Comparison of ENCODE assay signal across 15 cellular contexts in the genomic region with DNA sequence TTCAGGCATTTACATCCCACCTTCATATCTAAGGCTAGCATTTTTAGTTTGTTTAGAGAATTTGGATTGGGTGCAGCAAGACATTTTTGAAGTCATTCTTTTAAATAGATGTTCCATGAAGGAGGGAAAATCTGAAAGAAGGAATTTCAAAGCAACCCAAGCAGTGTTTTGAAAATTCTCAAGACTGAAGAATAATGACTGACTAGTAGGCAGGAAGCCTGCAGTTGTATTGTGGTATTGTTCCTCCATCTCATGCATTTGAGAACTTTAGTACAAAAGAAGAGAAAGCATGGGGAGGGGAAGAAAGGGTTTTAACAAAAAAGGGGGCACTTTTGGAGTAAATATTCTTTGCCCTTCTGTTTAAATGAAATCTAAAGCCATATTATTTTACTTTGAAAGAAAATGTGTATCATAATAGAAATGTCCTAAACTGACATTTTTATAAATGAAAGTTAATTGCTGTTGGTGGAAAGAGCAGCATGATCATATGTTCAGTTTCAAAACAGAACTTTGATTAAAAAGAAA. TPM values are rescaled to one million over a fixed set of nuclear protein-coding genes. Genes with fewer than 3 reads are reported as not detected.
DNase-seq lines count a peak whose midpoint lies in the region; ATAC-seq and TF ChIP-seq lines count a peak whose summit lies in the region.
"Had no signal": no experiment of that assay in that cellular context is flagged by ENCODE, and none has a peak within 500 bp of the region (broad histone marks: within the 10 kb centered on the region; RNA-seq: fewer than 3 reads in every experiment).

No MANE protein-coding gene starts in this region.

- peak overlapping the region; percentile 12; the same call in 1 of the 2 replicates for H3K9ac ChIP-seq in iPS-20b (ENCODE audit: low read depth, low read length)

- DNase-seq in CD4-positive, alpha-beta memory T cell = no peak
- DNase-seq in GM23338 (ENCODE audit: low spot score) = no peak
- DNase-seq in activated CD4-positive, alpha-beta memory T cell treated with anti-CD3 and anti-CD28 coated beads for 36 hours = no peak
- DNase-seq in NCI-H1417 (lab: John Stamatoyannopoulos, UW) = no peak
- no peak for DNase-seq in activated effector memory CD4-positive, alpha-beta T cell treated with Interleukin-2 at 50 U/mL for 16 hours
- no peak for DNase-seq in LoVo (ENCODE audit: low spot score)
- DNase-seq: activated CD8-positive, alpha-beta memory T cell treated with anti-CD3 and anti-CD28 coated beads, Interleukin-2, amount 50 U/mL, for 48 hours; GOT3; left ventricle myocardium superior; NCI-H187 treated with DMSO at 0.1 percent for 48 hours; NCI-H526; RPMI8226 had no signal

- peak overlapping the region in 5 of 8 donors; percentile 18 to 81 (median 33) for H3K4me3 Mint-ChIP-seq in CD4-positive, alpha-beta memory T cell
- H3K4me3 Mint-ChIP-seq in GM23338 = no peak overlapping the region
- peak overlapping the region; percentile 43 for H3K4me3 Mint-ChIP-seq in activated CD4-positive, alpha-beta memory T cell treated with anti-CD3 and anti-CD28 coated beads for 36 hours
- H3K4me3 Mint-ChIP-seq: dendritic cell treated with granulocyte-macrophage colony-stimulating factor and Interleukin-4, amounts not matched to agents 40 ng/mL and 50 ng/mL, for 4 days had no signal

- no peaks in the 10 kb centered on the region for H3K27me3 ChIP-seq in CD4-positive, alpha-beta memory T cell (ENCODE audit: insufficient read depth, low read length)
- H3K27me3 ChIP-seq in GM23338 (ENCODE audit: insufficient read depth) (no peaks in the 10 kb centered on the region), iPS-20b (ENCODE audit: insufficient read depth, low read length) (no peaks in the 10 kb centered on the region)
- H3K27me3 ChIP-seq: neutrophil had no signal

- peak overlapping the region in 5 of 7 donors; percentile 3 to 75 (median 25) for H3K27ac Mint-ChIP-seq in CD4-positive, alpha-beta memory T cell
- H3K27ac Mint-ChIP-seq in GM23338 = no peak overlapping the region; the same call in 1 of the 2 replicates
- H3K27ac Mint-ChIP-seq in activated CD4-positive, alpha-beta memory T cell treated with anti-CD3 and anti-CD28 coated beads for 36 hours = peak overlapping the region; percentile 69
- H3K27ac Mint-ChIP-seq: dendritic cell treated with granulocyte-macrophage colony-stimulating factor and Interleukin-4, amounts not matched to agents 40 ng/mL and 50 ng/mL, for 4 days had no signal

- no peak for TF ChIP-seq CTCF in GM23338 (conservative IDR thresholded peaks at IDR 0.05; ENCODE audit: low read depth in 2 of 2)

- CTCF ChIA-PET in CD4-positive, alpha-beta memory T cell (lab: Charles Lee; ENCODE audit: partially characterized antibody) = interaction anchor here (1.0 to 1.3 kb wide), 2 partner anchors 20 to 112 kb away, joined by 3 to 5 read pairs; no protein-coding TSS in a partner anchor
- CTCF ChIA-PET in activated CD4-positive, alpha-beta memory T cell treated with anti-CD3 and anti-CD28 coated beads for 36 hours (lab: Charles Lee) = interaction anchor here (2.1 to 2.8 kb wide), 2 partner anchors 113 to 235 kb away, joined by 11 to 12 read pairs; no protein-coding TSS in a partner anchor

- H3K36me3 Mint-ChIP-seq in CD4-positive, alpha-beta memory T cell = peaks cover 3 to 19% of the 10 kb centered on the region in 2 donors
- H3K36me3 Mint-ChIP-seq in GM23338 (ENCODE audit: low read depth) = no peaks in the 10 kb centered on the region
- peaks cover 19% of the 10 kb centered on the region for H3K36me3 Mint-ChIP-seq in activated CD4-positive, alpha-beta memory T cell treated with anti-CD3 and anti-CD28 coated beads for 36 hours

- H3K9me3 ChIP-seq in CD4-positive, alpha-beta memory T cell (ENCODE audit: control insufficient read depth in 1 of 2, low read length in 2 of 2) = no peaks in the 10 kb centered on the region
- H3K9me3 ChIP-seq in iPS-20b (ENCODE audit: insufficient read depth, low read depth, low read length) = no peaks in the 10 kb centered on the region
- H3K9me3 ChIP-seq: neutrophil had no signal

- H3K79me2 ChIP-seq in GM23338 (replicated peaks; ENCODE audit: insufficient read depth) = peaks cover 99% of the 10 kb centered on the region

- no peak overlapping the region for H2AFZ ChIP-seq in GM23338

- peak overlapping the region; percentile 10; the same call in 1 of the 2 replicates for H3K4me2 ChIP-seq in GM23338

- peak; percentile 62 for ATAC-seq in GM23338
- ATAC-seq: left ventricle myocardium superior had no signal

- no peaks in the 10 kb centered on the region for H3F3A ChIP-seq in GM23338 (replicated peaks; ENCODE audit: low read depth)

- H3K9me2 ChIP-seq in GM23338 (ENCODE audit: insufficient read depth) = no peaks in the 10 kb centered on the region

- no peak overlapping the region for H3K4me3 ChIP-seq in CD4-positive, alpha-beta memory T cell (ENCODE audit: low read length in 2 of 2)
- H3K4me3 ChIP-seq in GM23338 (no peak overlapping the region), iPS-20b (ENCODE audit: low read length) (peak overlapping the region; percentile 44)

- H3K27me3 Mint-ChIP-seq in CD4-positive, alpha-beta memory T cell = no peaks in the 10 kb centered on the region
- H3K27me3 Mint-ChIP-seq in GM23338 (ENCODE audit: insufficient read depth, low read depth, poor library complexity) = peaks cover 8% of the 10 kb centered on the region
- H3K27me3 Mint-ChIP-seq in activated CD4-positive, alpha-beta memory T cell treated with anti-CD3 and anti-CD28 coated beads for 36 hours = no peaks in the 10 kb centered on the region
- H3K27me3 Mint-ChIP-seq: dendritic cell treated with granulocyte-macrophage colony-stimulating factor and Interleukin-4, amounts not matched to agents 40 ng/mL and 50 ng/mL, for 4 days had no signal

- peaks cover 79% of the 10 kb centered on the region for H3K4me1 ChIP-seq in CD4-positive, alpha-beta memory T cell (ENCODE audit: insufficient read depth, low read length)
- peaks cover 46% of the 10 kb centered on the region for H3K4me1 ChIP-seq in GM23338 (ENCODE audit: insufficient read depth)
- peaks cover 30% of the 10 kb centered on the region for H3K4me1 ChIP-seq in iPS-20b (ENCODE audit: insufficient read depth, low read length)

- POLR2A ChIA-PET in CD4-positive, alpha-beta memory T cell (lab: Charles Lee; ENCODE audit: partially characterized antibody) = interaction anchor here (0.9 to 1.8 kb wide), 3 partner anchors 12 to 151 kb away, joined by 3 to 5 read pairs (median 5); a partner anchor contains a TSS
- POLR2A ChIA-PET in activated CD4-positive, alpha-beta memory T cell treated with anti-CD3 and anti-CD28 coated beads for 36 hours (lab: Charles Lee) = no interaction called here

- intact Hi-C loops in CD4-positive, alpha-beta memory T cell (cut with micrococcal nuclease) = loop anchor here (10.0 kb wide), 1 partner anchor 1537 kb away; a partner anchor contains a TSS
- intact Hi-C loops in activated CD4-positive, alpha-beta memory T cell treated with anti-CD3 and anti-CD28 coated beads for 36 hours (cut with micrococcal nuclease) = loop anchor here (1.0 to 10.0 kb wide), 2 partner anchors 8 to 1257 kb away; no protein-coding TSS in a partner anchor

- no peaks in the 10 kb centered on the region for H3K9me3 Mint-ChIP-seq in CD4-positive, alpha-beta memory T cell
- no peaks in the 10 kb centered on the region for H3K9me3 Mint-ChIP-seq in GM23338
- no peaks in the 10 kb centered on the region for H3K9me3 Mint-ChIP-seq in activated CD4-positive, alpha-beta memory T cell treated with anti-CD3 and anti-CD28 coated beads for 36 hours
- H3K9me3 Mint-ChIP-seq: dendritic cell treated with granulocyte-macrophage colony-stimulating factor and Interleukin-4, amounts not matched to agents 40 ng/mL and 50 ng/mL, for 4 days had no signal

- no peaks in the 10 kb centered on the region for H3K36me3 ChIP-seq in CD4-positive, alpha-beta memory T cell (ENCODE audit: insufficient read depth, low read length)
- H3K36me3 ChIP-seq in GM23338 (ENCODE audit: insufficient read depth) = no peaks in the 10 kb centered on the region
- peaks cover 7% of the 10 kb centered on the region; the same call in 1 of the 2 replicates for H3K36me3 ChIP-seq in iPS-20b (ENCODE audit: insufficient read depth, low read depth, low read length)

- peaks cover 48 to 82% (median 70%) of the 10 kb centered on the region in 4 donors for H3K4me1 Mint-ChIP-seq in CD4-positive, alpha-beta memory T cell
- peaks cover 33% of the 10 kb centered on the region for H3K4me1 Mint-ChIP-seq in GM23338
- H3K4me1 Mint-ChIP-seq in activated CD4-positive, alpha-beta memory T cell treated with anti-CD3 and anti-CD28 coated beads for 36 hours (ENCODE audit: low read depth) = peaks cover 77% of the 10 kb centered on the region

- 0 out of 2 replicates have a peak, but pooled peaks cover 10% of the 10 kb centered on the region for H4K20me1 ChIP-seq in GM23338 (replicated peaks; ENCODE audit: insufficient read depth)

- H3K27ac ChIP-seq in CD4-positive, alpha-beta memory T cell (ENCODE audit: low read depth, low read length) = no peak overlapping the region
- H3K27ac ChIP-seq in GM23338 (ENCODE audit: low read depth) (0 out of 2 replicates have a peak overlapping the region, but pooled peaks have one; percentile 20), iPS-20b (ENCODE audit: low read length) (no peak overlapping the region)
- H3K27ac ChIP-seq: neutrophil had no signal

TF ChIP-seq in GM23338, 12 proteins besides CTCF, POLR2A, EP300 and RAD21 (continues in another document):
- TF ChIP-seq CREB1 (CRISPR knock-in tag; IDR thresholded peaks at IDR 0.05; ENCODE audit: low read depth) = no peak

RNA-seq across cellular contexts. Expression of a gene that starts 6.6 kb away (rescaled TPM):
- 10 to 100 TPM; 69.0 to 74.7 TPM for total RNA-seq in CD4-positive, alpha-beta memory T cell
- polyA plus RNA-seq in CD4-positive, alpha-beta memory T cell = 10 to 100 TPM in 1 of 2 donors, 1 to 10 TPM in 1; 7.0 to 23.4 TPM
- total RNA-seq in GM23338 (2014; rRNA removed; shearing (Covaris generic)) = 20.6 and 25.8 TPM in 2 replicates
- 6.6 and 6.7 TPM in 2 replicates for polyA plus RNA-seq in GM23338 (2016; fragmentation: Nextera tagmentation; extraction: Ambion mirVana)
- total RNA-seq in activated CD4-positive, alpha-beta memory T cell treated with anti-CD3 and anti-CD28 coated beads for 36 hours = 10 to 100 TPM; 72.0 to 81.8 TPM
